ENCODE assay signal across 13 cellular contexts in genomic region chr7:152142976-152143665, GRCh38.
DNase-seq lines count a peak whose midpoint lies in the region; ATAC-seq and TF ChIP-seq lines count a peak whose summit lies in the region.
"Had no signal": no experiment of that assay in that cellular context is flagged by ENCODE, and none has a peak within 500 bp of the region (broad histone marks: within the 10 kb centered on the region; RNA-seq: fewer than 3 reads in every experiment).

No MANE protein-coding gene starts in this region.

- no peak overlapping the region for H3K4me3 ChIP-seq in smooth muscle cell
- H3K4me3 ChIP-seq: adrenal gland, psoas muscle, vagina had no signal

- peak; percentile 28 to 50 (median 36) for ATAC-seq in T-cell (replicated peaks in 1 of 4)
- ATAC-seq in effector memory CD8-positive, alpha-beta T cell (replicated peaks) = no peak
- ATAC-seq in stimulated activated naive CD8-positive, alpha-beta T cell treated with anti-CD3 and anti-CD28 coated beads, Interleukin-15, amount 100 ng/mL, for 72 hours = no peak
- no peak for ATAC-seq in HG03354 (IDR thresholded peaks at IDR 0.05; ENCODE audit: poor library complexity, severe bottlenecking, unreplicated experiment)
- ATAC-seq: psoas muscle had no signal

- CTCF ChIA-PET in activated naive CD4-positive, alpha-beta T cell treated with anti-CD3 and anti-CD28 coated beads for 36 hours (lab: Charles Lee) = interaction anchor here (0.9 to 1.6 kb wide), 4 partner anchors 11 to 204 kb away, joined by 3 read pairs; no protein-coding TSS in a partner anchor
- CTCF ChIA-PET in T-cell (lab: Charles Lee) = interaction anchor here in 1 of 2 donors (0.8 kb wide), 1 partner anchor 8 kb away, joined by 3 read pairs; no protein-coding TSS in a partner anchor

- DNase-seq in activated naive CD4-positive, alpha-beta T cell treated with anti-CD3 and anti-CD28 coated beads for 36 hours = peak; percentile 45
- no peak for DNase-seq in activated naive CD4-positive, alpha-beta T cell treated with Interleukin-2 at 50 U/mL for 16 hours
- DNase-seq in T-cell = peak in 4 of 34 experiments; percentile 12 to 35 (median 16)
- DNase-seq in effector memory CD8-positive, alpha-beta T cell = no peak
- DNase-seq in stimulated activated naive CD8-positive, alpha-beta T cell treated with anti-CD3 and anti-CD28 coated beads, Interleukin-15, amount 100 ng/mL, for 72 hours = no peak
- DNase-seq in smooth muscle cell (lab: John Stamatoyannopoulos, UW; ENCODE audit: unreplicated experiment) = no peak
- DNase-seq in mucosa of gallbladder (ENCODE audit: low spot score) = no peak
- DNase-seq: adrenal gland, DMS 273 treated with DMSO at 0.1 percent for 48 hours, HFFc6, psoas muscle had no signal

- H3K36me3 ChIP-seq in smooth muscle cell (ENCODE audit: low read depth) = peaks cover 19% of the 10 kb centered on the region

- intact Hi-C loops in activated naive CD4-positive, alpha-beta T cell treated with anti-CD3 and anti-CD28 coated beads for 36 hours (cut with micrococcal nuclease) = loop anchor here (10.0 kb wide), 2 partner anchors 622 to 788 kb away; no protein-coding TSS in a partner anchor

- no peak overlapping the region for H3K4me2 ChIP-seq in smooth muscle cell

- no peaks in the 10 kb centered on the region for H3K9me3 ChIP-seq in smooth muscle cell (replicated peaks; ENCODE audit: low read depth)
- H3K9me3 ChIP-seq: adrenal gland, psoas muscle, vagina had no signal

- peaks cover 40% of the 10 kb centered on the region for H3K4me1 Mint-ChIP-seq in activated naive CD4-positive, alpha-beta T cell treated with anti-CD3 and anti-CD28 coated beads for 36 hours (ENCODE audit: low read depth)
- H3K4me1 Mint-ChIP-seq in T-cell = peaks cover 47 to 52% (median 52%) of the 10 kb centered on the region in 3 donors
- peaks cover 17 to 26% of the 10 kb centered on the region in 2 donors for H3K4me1 Mint-ChIP-seq in effector memory CD8-positive, alpha-beta T cell (ENCODE audit: low read depth in 2 of 2)
- peaks cover 45% of the 10 kb centered on the region for H3K4me1 Mint-ChIP-seq in stimulated activated naive CD8-positive, alpha-beta T cell treated with anti-CD3 and anti-CD28 coated beads, Interleukin-15, amount 100 ng/mL, for 72 hours

- H3F3A ChIP-seq in smooth muscle cell (ENCODE audit: low read depth) = no peaks in the 10 kb centered on the region

- TF ChIP-seq CTCF in smooth muscle cell (IDR thresholded peaks at IDR 0.05; ENCODE audit: borderline replicate concordance, insufficient read depth, poor library complexity, severe bottlenecking) = no peak

- no peak overlapping the region for H2AFZ ChIP-seq in smooth muscle cell (ENCODE audit: low read depth)

- H3K27ac Mint-ChIP-seq in activated naive CD4-positive, alpha-beta T cell treated with anti-CD3 and anti-CD28 coated beads for 36 hours = peak overlapping the region; percentile 81
- H3K27ac Mint-ChIP-seq in T-cell = peak overlapping the region; percentile 86 to 88
- peak overlapping the region; percentile 46 to 81 for H3K27ac Mint-ChIP-seq in effector memory CD8-positive, alpha-beta T cell
- peak overlapping the region; percentile 27 to 83 for H3K27ac Mint-ChIP-seq in stimulated activated naive CD8-positive, alpha-beta T cell treated with anti-CD3 and anti-CD28 coated beads, Interleukin-15, amount 100 ng/mL, for 72 hours
- H3K27ac Mint-ChIP-seq: HFFc6 had no signal

- H3K4me1 ChIP-seq in smooth muscle cell (ENCODE audit: low read depth) = no peaks in the 10 kb centered on the region
- H3K4me1 ChIP-seq: psoas muscle, vagina had no signal

- H3K9ac ChIP-seq in smooth muscle cell (ENCODE audit: low read depth) = no peak overlapping the region

- POLR2A ChIA-PET in T-cell (lab: Charles Lee) = interaction anchor here in 1 of 2 donors (0.7 kb wide), 1 partner anchor 10 kb away, joined by 3 read pairs; no protein-coding TSS in a partner anchor

- no peaks in the 10 kb centered on the region for H3K27me3 ChIP-seq in smooth muscle cell (ENCODE audit: low read depth)
- H3K27me3 ChIP-seq: adrenal gland, vagina had no signal

- no peak overlapping the region for H3K4me3 Mint-ChIP-seq in activated naive CD4-positive, alpha-beta T cell treated with anti-CD3 and anti-CD28 coated beads for 36 hours
- peak overlapping the region; percentile 40 to 73 (median 40) for H3K4me3 Mint-ChIP-seq in T-cell
- H3K4me3 Mint-ChIP-seq in effector memory CD8-positive, alpha-beta T cell = peak overlapping the region in 1 of 2 donors; percentile 20
- peak overlapping the region; percentile 1 to 2 for H3K4me3 Mint-ChIP-seq in stimulated activated naive CD8-positive, alpha-beta T cell treated with anti-CD3 and anti-CD28 coated beads, Interleukin-15, amount 100 ng/mL, for 72 hours
- H3K4me3 Mint-ChIP-seq: HFFc6 had no signal

- H3K27ac ChIP-seq in smooth muscle cell (ENCODE audit: low read depth) = no peak overlapping the region
- H3K27ac ChIP-seq: adrenal gland, psoas muscle, vagina had no signal

- H3K36me3 Mint-ChIP-seq in activated naive CD4-positive, alpha-beta T cell treated with anti-CD3 and anti-CD28 coated beads for 36 hours (ENCODE audit: low read depth) = peaks cover 40% of the 10 kb centered on the region
- peaks cover 43% of the 10 kb centered on the region for H3K36me3 Mint-ChIP-seq in T-cell
- H3K36me3 Mint-ChIP-seq in effector memory CD8-positive, alpha-beta T cell (ENCODE audit: insufficient read depth) = peaks cover 71% of the 10 kb centered on the region

- 74% methylated on average over 7 of the region's 7 CpGs for WGBS in smooth muscle cell (ENCODE audit: low lambda C conversion rate)

- no peaks in the 10 kb centered on the region for H3K27me3 Mint-ChIP-seq in activated naive CD4-positive, alpha-beta T cell treated with anti-CD3 and anti-CD28 coated beads for 36 hours (ENCODE audit: low read depth)
- no peaks in the 10 kb centered on the region for H3K27me3 Mint-ChIP-seq in T-cell
- H3K27me3 Mint-ChIP-seq in effector memory CD8-positive, alpha-beta T cell = no peaks in the 10 kb centered on the region
- no peaks in the 10 kb centered on the region for H3K27me3 Mint-ChIP-seq in stimulated activated naive CD8-positive, alpha-beta T cell treated with anti-CD3 and anti-CD28 coated beads, Interleukin-15, amount 100 ng/mL, for 72 hours

- H3K79me2 ChIP-seq in smooth muscle cell (ENCODE audit: low read depth) = no peaks in the 10 kb centered on the region

- peaks cover 22% of the 10 kb centered on the region for H4K20me1 ChIP-seq in smooth muscle cell (ENCODE audit: low read depth)

- no peaks in the 10 kb centered on the region for H3K9me3 Mint-ChIP-seq in activated naive CD4-positive, alpha-beta T cell treated with anti-CD3 and anti-CD28 coated beads for 36 hours
- H3K9me3 Mint-ChIP-seq in T-cell = no peaks in the 10 kb centered on the region
- H3K9me3 Mint-ChIP-seq in effector memory CD8-positive, alpha-beta T cell = no peaks in the 10 kb centered on the region
- H3K9me3 Mint-ChIP-seq in stimulated activated naive CD8-positive, alpha-beta T cell treated with anti-CD3 and anti-CD28 coated beads, Interleukin-15, amount 100 ng/mL, for 72 hours = no peaks in the 10 kb centered on the region
- H3K9me3 Mint-ChIP-seq: HFFc6 had no signal

Comparison
In these comparisons a context has a peak if more than half of its experiments do, and no peak if none do; other contexts are left out.
1. ATAC-seq: peak in T-cell (4 of 4); none in effector memory CD8-positive, alpha-beta T cell (single experiment), stimulated activated naive CD8-positive, alpha-beta T cell treated with anti-CD3 and anti-CD28 coated beads, Interleukin-15, amount 100 ng/mL, for 72 hours (single experiment) and HG03354 (single experiment).
2. Peak in every context shown above with its lines, with median percentiles within 50 percentile points of each other: H3K27ac Mint-ChIP-seq.